ENCODE assay signal across 1 cellular context in genomic region chr2:15127251-15127650, GRCh38.
TF ChIP-seq lines count a peak whose summit lies in the region.

No MANE protein-coding gene starts in this region.

TF ChIP-seq in GM23338, 12 proteins besides CTCF, POLR2A, EP300 and RAD21 (continued from another document):
- TF ChIP-seq ZNF462 (CRISPR knock-in tag; IDR thresholded peaks at IDR 0.05) = no peak
- no peak for TF ChIP-seq JUNB (IDR thresholded peaks at IDR 0.05; ENCODE audit: unreplicated experiment)
- TF ChIP-seq CREB1 (CRISPR knock-in tag; IDR thresholded peaks at IDR 0.05; ENCODE audit: low read depth) = no peak
- no peak for TF ChIP-seq EZH2 (IDR thresholded peaks at IDR 0.05; ENCODE audit: low read depth, unreplicated experiment)
